ENCODE assay signal across 1 cellular context in genomic region chr1:184627012-184627351, GRCh38.
TF ChIP-seq lines count a peak whose summit lies in the region.

No MANE protein-coding gene starts in this region.

TF ChIP-seq in SK-N-SH, 30 proteins besides CTCF, POLR2A, EP300 and RAD21 (continued from another document):
- TF ChIP-seq FOSL2 (IDR thresholded peaks at IDR 0.05; ENCODE audit: borderline replicate concordance, low read depth) = no peak
- TF ChIP-seq POLR2AphosphoS5 (IDR thresholded peaks at IDR 0.05; ENCODE audit: low read depth, low read length) = no peak
